In genomic region chr2:20137131-20137571, GRCh38 we compare ENCODE assay signal across 26 cellular contexts.
DNase-seq lines count a peak whose midpoint lies in the region; ATAC-seq, FAIRE-seq and TF ChIP-seq lines count a peak whose summit lies in the region.
"Had no signal": no experiment of that assay in that cellular context is flagged by ENCODE, and none has a peak within 500 bp of the region (broad histone marks: within the 10 kb centered on the region; RNA-seq: fewer than 3 reads in every experiment).

No MANE protein-coding gene starts in this region.

- DNase-seq in GM23338 (ENCODE audit: low spot score) (no peak), K562 (ENCODE audit: extremely low read depth in 1 of 4, low spot score in 3 of 4) (no peak), left kidney (ENCODE audit: low read depth, low spot score) (peak; percentile 88), lower lobe of right lung (no peak), tibial artery (no peak)
- DNase-seq in activated naive CD8-positive, alpha-beta T cell treated with anti-CD3 and anti-CD28 coated beads for 36 hours: no peak
- DNase-seq: Calu3; CD8-positive, alpha-beta memory T cell; GDM1; H9; HFFc6; Kasumi-1; MG63; NCI-H1417 treated with DMSO at 0.1 percent for 48 hours; NCI-H187; NCI-H446; NCI-H526 treated with DMSO at 0.1 percent for 48 hours; OCI-M1; Right ventricle myocardium superior had no signal

- peak overlapping the region in 1 of 2 experiments; percentile 82; a peak in 2 of 4 replicates for H3K9ac ChIP-seq in K562 (ENCODE audit: insufficient read depth in 1 of 2, low read depth in 2 of 2, low read length in 2 of 2)

- H3K36me3 ChIP-seq in GM23338 (ENCODE audit: insufficient read depth): no peaks in the 10 kb centered on the region
- H3K36me3 ChIP-seq in K562 (ENCODE audit: control insufficient read depth, insufficient read depth, low read length): no peaks in the 10 kb centered on the region
- H3K36me3 ChIP-seq in lower lobe of right lung: no peaks in the 10 kb centered on the region
- H3K36me3 ChIP-seq in tibial artery: no peaks in the 10 kb centered on the region
- H3K36me3 ChIP-seq: MG63 had no signal

- no peaks in the 10 kb centered on the region for H3K79me2 ChIP-seq in GM23338 (replicated peaks; ENCODE audit: insufficient read depth)
- no peaks in the 10 kb centered on the region for H3K79me2 ChIP-seq in K562 (ENCODE audit: control insufficient read depth, insufficient read depth, low read length)

- FAIRE-seq in K562 (lab: Jason Lieb, UNC): no peak
- FAIRE-seq: A204.1, GM18507, RCC 7860 had no signal

- H3K4me3 ChIP-seq in GM23338 (no peak overlapping the region), K562 (no peak overlapping the region), skin epidermis (no peak overlapping the region), lower lobe of right lung (no peak overlapping the region), tibial artery (no peak overlapping the region)
- H3K4me3 ChIP-seq: MG63 had no signal

- no peak for TF ChIP-seq EP300 in K562 (IDR thresholded peaks at IDR 0.05; ENCODE audit: low read length)

- TF ChIP-seq CTCF in GM23338 (conservative IDR thresholded peaks at IDR 0.05; ENCODE audit: low read depth in 2 of 2) (no peak), K562 (IDR thresholded peaks at IDR 0.05 in 2 of 3, conservative IDR thresholded peaks at IDR 0.05 in 1 of 3; ENCODE audit: insufficient read depth in 2 of 3, low read depth in 1 of 3, low read length in 3 of 3) (no peak), lower lobe of right lung (IDR thresholded peaks at IDR 0.05) (no peak), tibial artery (IDR thresholded peaks at IDR 0.05) (no peak)

- H2AFZ ChIP-seq in GM23338 (no peak overlapping the region), K562 (ENCODE audit: low read depth, low read length) (peak overlapping the region; percentile 64)

- H3K27ac ChIP-seq in GM23338 (ENCODE audit: low read depth): no peak overlapping the region
- H3K27ac ChIP-seq in K562 (ENCODE audit: extremely low read depth, low read depth, low read length): no peak overlapping the region
- peak overlapping the region in 12 of 21 experiments; percentile 18 to 70 (median 61) for H3K27ac ChIP-seq in skin epidermis
- no peak overlapping the region for H3K27ac ChIP-seq in lower lobe of right lung
- H3K27ac ChIP-seq in tibial artery: no peak overlapping the region
- H3K27ac ChIP-seq: C4-2B, HL-60 had no signal

- peaks cover 15% of the 10 kb centered on the region; the same call in 1 of the 2 replicates for H3K4me1 ChIP-seq in GM23338 (ENCODE audit: insufficient read depth)
- peaks cover 3 to 14% of the 10 kb centered on the region in 2 experiments; a peak in 3 of 5 replicates for H3K4me1 ChIP-seq in K562 (replicated peaks in 1 of 2; ENCODE audit: control insufficient read depth in 2 of 2, insufficient read depth in 2 of 2, low read length in 2 of 2)
- H3K4me1 ChIP-seq in lower lobe of right lung: no peaks in the 10 kb centered on the region
- H3K4me1 ChIP-seq in tibial artery: peaks cover 0 to 10% (median 4%) of the 10 kb centered on the region in 4 donors

- peaks cover 3% of the 10 kb centered on the region for H3K9me1 ChIP-seq in K562 (ENCODE audit: control insufficient read depth, insufficient read depth, low read length)

- no peak for TF ChIP-seq RAD21 in K562 (CRISPR knock-in tag; conservative IDR thresholded peaks at IDR 0.05 in 1 of 2, IDR thresholded peaks at IDR 0.05 in 1 of 2)

- H4K20me1 ChIP-seq in GM23338 (replicated peaks; ENCODE audit: insufficient read depth) (no peaks in the 10 kb centered on the region), K562 (replicated peaks; ENCODE audit: control insufficient read depth, insufficient read depth, low read length) (no peaks in the 10 kb centered on the region)

- in situ Hi-C loops in K562 (cut with MboI): loop anchor here (10.0 kb wide), 1 partner anchor 88 kb away; the partner anchor contains the start of gene SDC1

- 23% methylated on average over 8 of the region's 10 CpGs for WGBS in K562 (ENCODE audit: insufficient coverage, low coverage, missing lambda C conversion rate)

- H3K9me3 ChIP-seq in K562 (replicated peaks; ENCODE audit: control insufficient read depth, insufficient read depth, low read depth, low read length) (no peaks in the 10 kb centered on the region), lower lobe of right lung (no peaks in the 10 kb centered on the region), tibial artery (no peaks in the 10 kb centered on the region)
- H3K9me3 ChIP-seq: MG63 had no signal

- H3K4me2 ChIP-seq in GM23338: no peak overlapping the region
- no peak overlapping the region for H3K4me2 ChIP-seq in K562 (ENCODE audit: insufficient read depth, low read length)

- H3K36me3 Mint-ChIP-seq in GM23338 (ENCODE audit: low read depth): no peaks in the 10 kb centered on the region
- no peaks in the 10 kb centered on the region for H3K36me3 Mint-ChIP-seq in activated naive CD8-positive, alpha-beta T cell treated with anti-CD3 and anti-CD28 coated beads for 36 hours
- H3K36me3 Mint-ChIP-seq: CD8-positive, alpha-beta memory T cell; IgD-negative memory B cell had no signal

- H3K9me2 ChIP-seq in GM23338 (ENCODE audit: insufficient read depth): no peaks in the 10 kb centered on the region

- no peak overlapping the region for H3K27ac Mint-ChIP-seq in GM23338
- no peak overlapping the region for H3K27ac Mint-ChIP-seq in activated naive CD8-positive, alpha-beta T cell treated with anti-CD3 and anti-CD28 coated beads for 36 hours
- H3K27ac Mint-ChIP-seq: CD8-positive, alpha-beta memory T cell; H9; HFFc6; IgD-negative memory B cell had no signal

- H3K4me1 Mint-ChIP-seq in GM23338: peaks cover 35% of the 10 kb centered on the region
- no peaks in the 10 kb centered on the region for H3K4me1 Mint-ChIP-seq in activated naive CD8-positive, alpha-beta T cell treated with anti-CD3 and anti-CD28 coated beads for 36 hours
- H3K4me1 Mint-ChIP-seq: CD8-positive, alpha-beta memory T cell had no signal

- BruUV-seq in K562 (replicated peaks; lab: Mats Ljungman, UMichigan): no TSS peak

- CTCF ChIA-PET in K562 (lab: Yijun Ruan, JAX; ENCODE audit: low intra/inter-chr PET ratio): interaction anchor here (1.2 kb wide), 1 partner anchor 88 kb away, joined by 3 read pairs; the partner anchor contains the start of gene SDC1

- ATAC-seq in GM23338: peak; percentile 23
- ATAC-seq in K562: peak; percentile 22; the same call in 1 of the 3 replicates
- no peak for ATAC-seq in lower lobe of right lung

- POLR2A ChIA-PET in K562 (lab: Yijun Ruan, JAX): interaction anchor here (0.6 to 0.7 kb wide), 2 partner anchors 100 to 973 kb away, joined by 3 read pairs; no protein-coding TSS in a partner anchor

- H3K4me3 Mint-ChIP-seq in GM23338: no peak overlapping the region
- H3K4me3 Mint-ChIP-seq in activated naive CD8-positive, alpha-beta T cell treated with anti-CD3 and anti-CD28 coated beads for 36 hours: no peak overlapping the region
- H3K4me3 Mint-ChIP-seq: CD8-positive, alpha-beta memory T cell; H9; HFFc6; IgD-negative memory B cell had no signal

- intact Hi-C loops in K562 (cut with micrococcal nuclease): no loop called here
- intact Hi-C loops in lower lobe of right lung (cut with DNase I): no loop called here
- intact Hi-C loops in tibial artery (cut with DNase I; ENCODE audit: low total_unique reads): loop anchor here (10.0 kb wide), 1 partner anchor 88 kb away; the partner anchor contains the start of gene SDC1

- peaks cover 25% of the 10 kb centered on the region for H3K27me3 Mint-ChIP-seq in GM23338 (ENCODE audit: insufficient read depth, low read depth, poor library complexity)
- H3K27me3 Mint-ChIP-seq in activated naive CD8-positive, alpha-beta T cell treated with anti-CD3 and anti-CD28 coated beads for 36 hours: no peaks in the 10 kb centered on the region

- no peak for TF ChIP-seq POLR2A in K562 (conservative IDR thresholded peaks at IDR 0.05)

- no peaks in the 10 kb centered on the region for H3F3A ChIP-seq in GM23338 (replicated peaks; ENCODE audit: low read depth)

- H3K27me3 ChIP-seq in GM23338 (ENCODE audit: insufficient read depth) (no peaks in the 10 kb centered on the region), K562 (ENCODE audit: control insufficient read depth in 2 of 2, insufficient read depth in 2 of 2, low read length in 2 of 2) (peaks cover 4 to 23% of the 10 kb centered on the region in 2 experiments; a peak in 3 of 5 replicates), lower lobe of right lung (ENCODE audit: low read depth) (no peaks in the 10 kb centered on the region), tibial artery (peaks cover 0 to 24% of the 10 kb centered on the region in 2 donors)
- H3K27me3 ChIP-seq: MG63 had no signal

- no peaks in the 10 kb centered on the region for H3K9me3 Mint-ChIP-seq in GM23338
- no peaks in the 10 kb centered on the region for H3K9me3 Mint-ChIP-seq in activated naive CD8-positive, alpha-beta T cell treated with anti-CD3 and anti-CD28 coated beads for 36 hours
- H3K9me3 Mint-ChIP-seq: CD8-positive, alpha-beta memory T cell; H9; HFFc6; IgD-negative memory B cell had no signal

TF ChIP-seq in K562, 482 proteins besides CTCF, POLR2A, EP300 and RAD21:
- TF ChIP-seq YBX1 (IDR thresholded peaks at IDR 0.05): no peak
- TF ChIP-seq TEAD1 (CRISPR knock-in tag; IDR thresholded peaks at IDR 0.05): no peak
- no peak for TF ChIP-seq SAP30 (IDR thresholded peaks at IDR 0.05; ENCODE audit: borderline replicate concordance, insufficient read depth, low read depth, low read length, poor library complexity, severe bottlenecking)
- no peak for TF ChIP-seq NFRKB (IDR thresholded peaks at IDR 0.05; ENCODE audit: low read depth)
- no peak for TF ChIP-seq PHF21A (IDR thresholded peaks at IDR 0.05; ENCODE audit: borderline replicate concordance, low read depth)
- TF ChIP-seq KDM1A (IDR thresholded peaks at IDR 0.05): no peak
- no peak for TF ChIP-seq POLR2H (tag; IDR thresholded peaks at IDR 0.05; ENCODE audit: low read depth)
- no peak for TF ChIP-seq SNIP1 (IDR thresholded peaks at IDR 0.05; ENCODE audit: low read depth)
- TF ChIP-seq MLLT1 (IDR thresholded peaks at IDR 0.05): no peak

Comparison
In these comparisons a context has a peak if more than half of its experiments do, and no peak if none do; other contexts are left out.
1. ATAC-seq: peak in GM23338 (single experiment) and K562 (single experiment); none in lower lobe of right lung (0 of 2).
2. H3K27ac ChIP-seq: peak in skin epidermis (12 of 21); none in GM23338 (single experiment), K562 (single experiment), lower lobe of right lung (single experiment) and tibial artery (0 of 2).